ENCODE assay signal across 11 cellular contexts in genomic region chr4:88573995-88574394, GRCh38. TPM values are rescaled to one million over a fixed set of nuclear protein-coding genes. Genes with fewer than 3 reads are reported as not detected.
DNase-seq lines count a peak whose midpoint lies in the region; ATAC-seq and TF ChIP-seq lines count a peak whose summit lies in the region.
"Had no signal": no experiment of that assay in that cellular context is flagged by ENCODE, and none has a peak within 500 bp of the region (broad histone marks: within the 10 kb centered on the region; RNA-seq: fewer than 3 reads in every experiment).

No MANE protein-coding gene starts in this region.

- TF ChIP-seq EP300 in suprapubic skin (IDR thresholded peaks at IDR 0.05), result no peak

- H4K20me1 ChIP-seq in Karpas-422 (ENCODE audit: insufficient read depth, low read depth, low read length), result no peaks in the 10 kb centered on the region
- H4K20me1 ChIP-seq: BLaER1 had no signal

- DNase-seq in heart left ventricle (no peak), right atrium auricular region (ENCODE audit: low spot score) (no peak), astrocyte of the cerebellum (ENCODE audit: low read depth) (no peak), iPS-NIHi11 (ENCODE audit: low spot score) (peak; percentile 46), Karpas-422 (no peak), suprapubic skin (ENCODE audit: low spot score in 2 of 2) (no peak), NCI-H1092 (lab: John Stamatoyannopoulos, UW) (no peak)
- DNase-seq: RPMI8226 had no signal

- no peak overlapping the region for H3K4me3 ChIP-seq in heart left ventricle
- no peak overlapping the region for H3K4me3 ChIP-seq in right atrium auricular region
- no peak overlapping the region for H3K4me3 ChIP-seq in astrocyte of the cerebellum (ENCODE audit: low read depth, low read length)
- no peak overlapping the region for H3K4me3 ChIP-seq in Karpas-422 (ENCODE audit: low read length)
- H3K4me3 ChIP-seq in suprapubic skin, result no peak overlapping the region
- H3K4me3 ChIP-seq: BLaER1, HAP-1 had no signal

- H3K9ac ChIP-seq in Karpas-422 (ENCODE audit: low read length), result no peak overlapping the region
- H3K9ac ChIP-seq: BLaER1 had no signal

- no peaks in the 10 kb centered on the region for H3K27me3 ChIP-seq in heart left ventricle
- H3K27me3 ChIP-seq in right atrium auricular region, result no peaks in the 10 kb centered on the region
- H3K27me3 ChIP-seq in Karpas-422 (ENCODE audit: low read length), result no peaks in the 10 kb centered on the region
- H3K27me3 ChIP-seq in suprapubic skin, result no peaks in the 10 kb centered on the region
- H3K27me3 ChIP-seq: BLaER1 had no signal

- TF ChIP-seq CTCF in heart left ventricle (IDR thresholded peaks at IDR 0.05) (peak in 8 of 12 donors; percentile 6 to 49 (median 31)), right atrium auricular region (IDR thresholded peaks at IDR 0.05) (peak in 1 of 2 donors; percentile 33), astrocyte of the cerebellum (IDR thresholded peaks at IDR 0.05; ENCODE audit: low read depth, low read length, missing control alignments) (peak; percentile 37), suprapubic skin (IDR thresholded peaks at IDR 0.05) (no peak)

- no peaks in the 10 kb centered on the region for H3K79me2 ChIP-seq in Karpas-422 (ENCODE audit: low read length)

- WGBS in heart left ventricle, 4 donors, result 59 to 72% (median 61%) methylated on average over 2 of the region's 2 CpGs
- 80% methylated on average over 2 of the region's 2 CpGs for WGBS in suprapubic skin

- no peaks in the 10 kb centered on the region for H3K36me3 ChIP-seq in heart left ventricle
- H3K36me3 ChIP-seq in right atrium auricular region, result no peaks in the 10 kb centered on the region
- no peaks in the 10 kb centered on the region for H3K36me3 ChIP-seq in Karpas-422 (ENCODE audit: insufficient read depth, low read length)
- no peaks in the 10 kb centered on the region for H3K36me3 ChIP-seq in suprapubic skin
- H3K36me3 ChIP-seq: BLaER1, HAP-1 had no signal

- no peaks in the 10 kb centered on the region for H3K9me2 ChIP-seq in Karpas-422 (replicated peaks; ENCODE audit: insufficient read depth, low read length)

- intact Hi-C loops in heart left ventricle (cut with DNase I), result no loop called here

- H2AFZ ChIP-seq in Karpas-422 (ENCODE audit: low read length), result no peak overlapping the region

- H3K9me3 ChIP-seq in heart left ventricle (no peaks in the 10 kb centered on the region), right atrium auricular region (no peaks in the 10 kb centered on the region), Karpas-422 (ENCODE audit: low read length) (no peaks in the 10 kb centered on the region), suprapubic skin (no peaks in the 10 kb centered on the region)
- H3K9me3 ChIP-seq: BLaER1, HAP-1 had no signal

- in situ Hi-C loops in astrocyte of the cerebellum (cut with HindIII; ENCODE audit: low sequenced_read_pairs), result no loop called here

- ATAC-seq in heart left ventricle (peak in 3 of 4 donors; percentile 64 to 71 (median 68)), HG03342 (IDR thresholded peaks at IDR 0.05; ENCODE audit: unreplicated experiment) (no peak)

- no peak for TF ChIP-seq POLR2A in heart left ventricle (IDR thresholded peaks at IDR 0.05)
- no peak for TF ChIP-seq POLR2A in suprapubic skin (IDR thresholded peaks at IDR 0.05)

- peak overlapping the region in 2 of 12 donors; percentile 20 for H3K27ac ChIP-seq in heart left ventricle
- H3K27ac ChIP-seq in right atrium auricular region, result peak overlapping the region in 1 of 2 donors; percentile 45
- H3K27ac ChIP-seq in Karpas-422 (ENCODE audit: low read length), result no peak overlapping the region
- no peak overlapping the region for H3K27ac ChIP-seq in suprapubic skin
- H3K27ac ChIP-seq: BLaER1 had no signal

- H3K4me1 ChIP-seq in heart left ventricle (peaks cover 0 to 18% (median 6%) of the 10 kb centered on the region in 12 donors), right atrium auricular region (peaks cover 0 to 17% of the 10 kb centered on the region in 2 donors), Karpas-422 (ENCODE audit: low read length) (no peaks in the 10 kb centered on the region), suprapubic skin (no peaks in the 10 kb centered on the region)
- H3K4me1 ChIP-seq: BLaER1 had no signal

- no peak overlapping the region for H3K4me2 ChIP-seq in Karpas-422 (ENCODE audit: low read depth, low read length, poor library complexity, severe bottlenecking)
- H3K4me2 ChIP-seq: BLaER1 had no signal

RNA-seq across cellular contexts. Expression of gene HERC3, which starts 18.3 kb away (rescaled TPM):
- total RNA-seq in heart left ventricle (10 to 100 TPM; 32.2 to 66.6 (median 48.9) TPM), right atrium auricular region (10 to 100 TPM; 27.4 to 36.2 TPM), suprapubic skin (100 to 1,000 TPM in 1 of 4 donors, 10 to 100 TPM in 3; 41.6 to 110 (median 48.0) TPM)
- polyA plus RNA-seq in heart left ventricle, result 10 to 100 TPM; 10.4 to 34.9 TPM
- total RNA-seq in Karpas-422 (2014; rRNA removed; shearing (Covaris generic); ENCODE audit: low replicate concordance), result 8.5 and 12.9 TPM in 2 replicates

RNA-seq across cellular contexts. Expression of gene PYURF, which starts 50.4 kb away (rescaled TPM):
- 10 to 100 TPM; 46.3 to 63.6 (median 54.2) TPM for total RNA-seq in heart left ventricle
- 100 to 1,000 TPM in 1 of 2 donors, 10 to 100 TPM in 1; 71.5 to 102 TPM for polyA plus RNA-seq in heart left ventricle
- 10 to 100 TPM; 51.8 to 66.4 TPM for total RNA-seq in right atrium auricular region
- total RNA-seq in Karpas-422 (2014; rRNA removed; shearing (Covaris generic); ENCODE audit: low replicate concordance), result 42.7 and 77.2 TPM in 2 replicates
- 10 to 100 TPM; 52.0 to 88.9 (median 82.2) TPM for total RNA-seq in suprapubic skin

Comparison
In these comparisons a context has a peak if more than half of its experiments do, and no peak if none do; other contexts are left out.
1. CTCF ChIP-seq: peak in heart left ventricle (8 of 12) and astrocyte of the cerebellum (single experiment); none in suprapubic skin (0 of 2).